In genomic region chr11:32893947-32894827, GRCh38 we compare ENCODE assay signal across 8 cellular contexts. TPM values are rescaled to one million over a fixed set of nuclear protein-coding genes. Genes with fewer than 3 reads are reported as not detected.
DNase-seq lines count a peak whose midpoint lies in the region; ATAC-seq and TF ChIP-seq lines count a peak whose summit lies in the region.

No MANE protein-coding gene starts in this region.

- in situ Hi-C loops in mammary epithelial cell (cut with MboI; ENCODE audit: low sequenced_read_pairs in 2 of 2) = loop anchor here in 1 of 2 donors (10.0 kb wide), 1 partner anchor 59 kb away; no protein-coding TSS in a partner anchor

- no peaks in the 10 kb centered on the region for H4K20me1 ChIP-seq in mammary epithelial cell (ENCODE audit: insufficient read depth, low read length)

- H3K79me2 ChIP-seq in mammary epithelial cell (ENCODE audit: insufficient read depth, low read length) = peaks cover 62% of the 10 kb centered on the region

- 4% methylated on average over 17 of the region's 21 CpGs for WGBS in mammary epithelial cell (ENCODE audit: low coverage, missing lambda C conversion rate)

- BruUV-seq in mammary epithelial cell (replicated peaks; lab: Mats Ljungman, UMichigan) = TSS peak; percentile 62

- H3K36me3 ChIP-seq in MG63 = peaks cover 7% of the 10 kb centered on the region
- no peaks in the 10 kb centered on the region for H3K36me3 ChIP-seq in mammary epithelial cell (ENCODE audit: insufficient read depth, low read length)

- TF ChIP-seq POLR2A in Raji (IDR thresholded peaks at IDR 0.05; ENCODE audit: insufficient read depth, low read depth, low read length) = peak; percentile 55

- ATAC-seq in Right ventricle myocardium inferior = peak; percentile 27

- intact Hi-C loops in Right ventricle myocardium inferior (cut with DNase I) (loop anchor here (5.0 to 10.0 kb wide), 2 partner anchors 143 to 309 kb away; partner anchors contain the start of genes EIF3M and TCP11L1), cardiac septum (cut with DNase I) (loop anchor here (5.0 kb wide), 1 partner anchor 143 kb away; the partner anchor contains the start of gene TCP11L1), mammary epithelial cell (cut with micrococcal nuclease) (loop anchor here (1.0 kb wide), 1 partner anchor 85 kb away; no protein-coding TSS in a partner anchor)

- no peaks in the 10 kb centered on the region for H3K27me3 ChIP-seq in MG63
- no peaks in the 10 kb centered on the region for H3K27me3 ChIP-seq in mammary epithelial cell (ENCODE audit: insufficient read depth, low read length)

- H3K9me3 ChIP-seq in MG63 = no peaks in the 10 kb centered on the region
- H3K9me3 ChIP-seq in mammary epithelial cell (replicated peaks; ENCODE audit: insufficient read depth, low read length) = no peaks in the 10 kb centered on the region

- dilution Hi-C loops in mammary epithelial cell (cut with HindIII; ENCODE audit: low sequenced_read_pairs) = no loop called here

- DNase-seq in Right ventricle myocardium inferior (ENCODE audit: missing footprints) = no peak
- DNase-seq in cardiac septum (ENCODE audit: low spot score) = no peak
- peak; percentile 49 for DNase-seq in MG63
- DNase-seq in mammary epithelial cell = peak; percentile 88
- DNase-seq in iPS-NIHi11 (ENCODE audit: low spot score) = peak; percentile 71
- peak; percentile 61 for DNase-seq in skeletal muscle cell (ENCODE audit: low read depth)
- DNase-seq in T1000 (lab: John Stamatoyannopoulos, UW) = no peak

- H3K27ac ChIP-seq in mammary epithelial cell (ENCODE audit: insufficient read depth, low read depth, low read length) = peak overlapping the region; percentile 89

- H3K4me1 ChIP-seq in mammary epithelial cell (ENCODE audit: insufficient read depth, low read length) = peaks cover 13% of the 10 kb centered on the region

- H3K4me3 ChIP-seq in MG63 = peak overlapping the region; percentile 77
- H3K4me3 ChIP-seq in mammary epithelial cell (replicated peaks in 1 of 3; ENCODE audit: insufficient read depth in 1 of 3, low read depth in 2 of 3, low read length in 3 of 3) = peak overlapping the region; percentile 85 to 94 (median 86)
- H3K4me3 ChIP-seq in skeletal muscle cell (ENCODE audit: low read depth, low read length) = peak overlapping the region; percentile 89

- H3K9ac ChIP-seq in mammary epithelial cell (ENCODE audit: insufficient read depth, low read length) = peak overlapping the region; percentile 82

- TF ChIP-seq CTCF in mammary epithelial cell (conservative IDR thresholded peaks at IDR 0.05 in 1 of 2, IDR thresholded peaks at IDR 0.05 in 1 of 2; ENCODE audit: extremely low read depth in 1 of 2, insufficient read depth in 1 of 2, low read depth in 1 of 2, low read length in 2 of 2) = no peak

- CTCF ChIA-PET in mammary epithelial cell (lab: Charles Lee; ENCODE audit: low non-redundant PET) = interaction anchor here (0.6 to 0.7 kb wide), 3 partner anchors 13 to 911 kb away, joined by 3 to 4 read pairs (median 4); no protein-coding TSS in a partner anchor

- H3K4me2 ChIP-seq in mammary epithelial cell (ENCODE audit: insufficient read depth, low read depth, low read length) = peak overlapping the region; percentile 92

- peak overlapping the region; percentile 90 for H2AFZ ChIP-seq in mammary epithelial cell (ENCODE audit: low read depth, low read length)

RNA-seq across cellular contexts. Expression of gene QSER1, which starts 1.6 kb away (rescaled TPM):
- total RNA-seq in Right ventricle myocardium inferior = 14.9 TPM
- total RNA-seq in cardiac septum = 22.7 TPM
- 5.7 and 10.4 TPM in 2 replicates for total RNA-seq in MG63 (2014; rRNA removed; shearing (Covaris generic); ENCODE audit: low replicate concordance)
- 10 to 100 TPM; 23.7 to 33.2 TPM for total RNA-seq in mammary epithelial cell
- 7.3 TPM for polyA plus RNA-seq in mammary epithelial cell
- polyA minus RNA-seq in mammary epithelial cell = 35.1 TPM

Comparison
In these comparisons a context has a peak if more than half of its experiments do, and no peak if none do; other contexts are left out.
1. DNase-seq: peak in MG63 (single experiment), mammary epithelial cell (single experiment), iPS-NIHi11 (single experiment) and skeletal muscle cell (single experiment); none in Right ventricle myocardium inferior (single experiment), cardiac septum (single experiment) and T1000 (single experiment).
2. Peak in every context shown above with its lines, with median percentiles within 50 percentile points of each other: H3K4me3 ChIP-seq.